Comparison of ENCODE assay signal across 15 cellular contexts in the genomic region with DNA sequence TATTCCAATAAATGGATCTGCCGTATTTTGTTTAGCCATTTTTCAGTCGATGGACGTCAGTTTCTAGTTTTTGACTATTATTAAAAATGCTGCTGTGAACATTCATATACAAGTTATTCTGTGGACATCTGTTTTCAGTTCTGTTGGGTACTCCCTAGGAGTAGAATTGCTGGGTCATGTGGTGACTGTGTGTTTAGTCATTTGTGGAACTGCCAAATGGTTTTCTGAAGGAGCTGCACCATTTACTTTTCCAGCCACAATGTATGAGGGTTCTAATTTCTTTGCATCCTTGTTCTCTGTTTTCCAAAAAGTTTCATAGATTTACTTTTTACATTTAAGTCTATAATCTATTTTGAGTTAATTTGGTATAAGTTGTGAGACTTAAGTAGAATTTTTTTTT. TPM values are rescaled to one million over a fixed set of nuclear protein-coding genes. Genes with fewer than 3 reads are reported as not detected.
DNase-seq lines count a peak whose midpoint lies in the region; ATAC-seq and TF ChIP-seq lines count a peak whose summit lies in the region.
"Had no signal": no experiment of that assay in that cellular context is flagged by ENCODE, and none has a peak within 500 bp of the region (broad histone marks: within the 10 kb centered on the region; RNA-seq: fewer than 3 reads in every experiment).

No MANE protein-coding gene starts in this region.

- H3K9ac ChIP-seq in mammary epithelial cell (ENCODE audit: insufficient read depth, low read length) = no peak overlapping the region

- dilution Hi-C loops in mammary epithelial cell (cut with HindIII; ENCODE audit: low sequenced_read_pairs) = no loop called here

- H3K9me3 Mint-ChIP-seq in MCF 10A (ENCODE audit: unreplicated experiment) = no peaks in the 10 kb centered on the region
- peaks cover 10% of the 10 kb centered on the region for H3K9me3 Mint-ChIP-seq in activated T-cell treated with anti-CD3 and anti-CD28 coated beads, Interleukin-2, amount 50 U/mL, for 4 hours

- H3K27ac ChIP-seq in mammary epithelial cell (ENCODE audit: insufficient read depth, low read depth, low read length) = no peak overlapping the region
- H3K27ac ChIP-seq: ascending aorta, esophagus squamous epithelium had no signal

- no peak overlapping the region for H3K4me2 ChIP-seq in mammary epithelial cell (ENCODE audit: insufficient read depth, low read depth, low read length)

- H3K4me3 Mint-ChIP-seq in MCF 10A (ENCODE audit: unreplicated experiment) = no peak overlapping the region
- no peak overlapping the region for H3K4me3 Mint-ChIP-seq in activated T-cell treated with anti-CD3 and anti-CD28 coated beads, Interleukin-2, amount 50 U/mL, for 4 hours
- H3K4me3 Mint-ChIP-seq: activated CD4-positive, alpha-beta memory T cell treated with anti-CD3 and anti-CD28 coated beads, Interleukin-2, amount 10 ng/mL, durations not matched to agents 7 days and 5 days had no signal

- peaks cover 14% of the 10 kb centered on the region for H3K36me3 Mint-ChIP-seq in MCF 10A (ENCODE audit: insufficient read depth, unreplicated experiment)
- peaks cover 55% of the 10 kb centered on the region for H3K36me3 Mint-ChIP-seq in activated T-cell treated with anti-CD3 and anti-CD28 coated beads, Interleukin-2, amount 50 U/mL, for 4 hours (ENCODE audit: insufficient read depth)

- BruUV-seq in mammary epithelial cell (replicated peaks; lab: Mats Ljungman, UMichigan) = no TSS peak
- BruUV-seq in MCF 10A (replicated peaks; lab: Mats Ljungman, UMichigan) = no TSS peak

- in situ Hi-C loops in mammary epithelial cell (cut with MboI; ENCODE audit: low sequenced_read_pairs in 2 of 2) = no loop called here

- H3K36me3 ChIP-seq in mammary epithelial cell (ENCODE audit: insufficient read depth, low read length) = peaks cover 4% of the 10 kb centered on the region

- TF ChIP-seq CTCF in mammary epithelial cell (conservative IDR thresholded peaks at IDR 0.05 in 1 of 2, IDR thresholded peaks at IDR 0.05 in 1 of 2; ENCODE audit: extremely low read depth in 1 of 2, insufficient read depth in 1 of 2, low read depth in 1 of 2, low read length in 2 of 2) (no peak), MCF 10A (IDR thresholded peaks at IDR 0.05; ENCODE audit: unreplicated experiment) (no peak), fibroblast of mammary gland (conservative IDR thresholded peaks at IDR 0.05; ENCODE audit: control insufficient read depth, insufficient read depth, low read depth, low read length) (no peak)

- no peaks in the 10 kb centered on the region for H3K79me2 ChIP-seq in mammary epithelial cell (ENCODE audit: insufficient read depth, low read length)

- no peaks in the 10 kb centered on the region for H4K20me1 ChIP-seq in mammary epithelial cell (ENCODE audit: insufficient read depth, low read length)

- WGBS in mammary epithelial cell (ENCODE audit: low coverage, missing lambda C conversion rate) = 92% methylated on average over 3 of the region's 3 CpGs

- ATAC-seq in activated T-cell treated with anti-CD3 and anti-CD28 coated beads, Interleukin-2, amount 50 U/mL, for 4 hours = no peak
- ATAC-seq: HepG2 had no signal

- H3K4me3 ChIP-seq in mammary epithelial cell (replicated peaks in 1 of 3; ENCODE audit: insufficient read depth in 1 of 3, low read depth in 2 of 3, low read length in 3 of 3) = no peak overlapping the region
- H3K4me3 ChIP-seq in fibroblast of mammary gland (ENCODE audit: control insufficient read depth, low read depth, low read length) = no peak overlapping the region
- H3K4me3 ChIP-seq: ascending aorta, esophagus squamous epithelium had no signal

- no peaks in the 10 kb centered on the region for H3K4me1 Mint-ChIP-seq in MCF 10A (ENCODE audit: insufficient read depth, unreplicated experiment)
- peaks cover 83% of the 10 kb centered on the region for H3K4me1 Mint-ChIP-seq in activated T-cell treated with anti-CD3 and anti-CD28 coated beads, Interleukin-2, amount 50 U/mL, for 4 hours (ENCODE audit: low read depth)

- H3K9me3 ChIP-seq in mammary epithelial cell (replicated peaks; ENCODE audit: insufficient read depth, low read length) = no peaks in the 10 kb centered on the region

- no peaks in the 10 kb centered on the region for H3K4me1 ChIP-seq in mammary epithelial cell (ENCODE audit: insufficient read depth, low read length)
- H3K4me1 ChIP-seq: ascending aorta, esophagus squamous epithelium had no signal

- CTCF ChIA-PET in mammary epithelial cell (lab: Charles Lee; ENCODE audit: low non-redundant PET) (no interaction called here), MCF 10A (lab: Yijun Ruan, JAX) (interaction anchor here (1.6 kb wide), 1 partner anchor 35 kb away, joined by 6 read pairs; no protein-coding TSS in a partner anchor)

- intact Hi-C loops in mammary epithelial cell (cut with micrococcal nuclease) = no loop called here
- intact Hi-C loops in MCF 10A (cut with micrococcal nuclease) = no loop called here

- POLR2A ChIA-PET in MCF 10A (lab: Yijun Ruan, JAX) = no interaction called here

- no peaks in the 10 kb centered on the region for H3K27me3 ChIP-seq in mammary epithelial cell (ENCODE audit: insufficient read depth, low read length)
- H3K27me3 ChIP-seq: ascending aorta, esophagus squamous epithelium had no signal

- no peak overlapping the region for H3K27ac Mint-ChIP-seq in MCF 10A (ENCODE audit: low read depth, unreplicated experiment)
- H3K27ac Mint-ChIP-seq: activated CD4-positive, alpha-beta memory T cell treated with anti-CD3 and anti-CD28 coated beads, Interleukin-2, amount 10 ng/mL, durations not matched to agents 7 days and 5 days had no signal

- H2AFZ ChIP-seq in mammary epithelial cell (ENCODE audit: low read depth, low read length) = no peak overlapping the region

- DNase-seq in mammary epithelial cell = peak; percentile 50
- DNase-seq in MCF 10A (ENCODE audit: unreplicated experiment) = no peak
- DNase-seq in RPMI7951 (ENCODE audit: low read depth) = peak; percentile 79
- DNase-seq in fibroblast of mammary gland (ENCODE audit: low read depth) = peak; percentile 94
- no peak for DNase-seq in NCI-H748 treated with DMSO at 0.1 percent for 48 hours (lab: John Stamatoyannopoulos, UW)
- no peak for DNase-seq in dedifferentiated amniotic fluid mesenchymal stem cell (ENCODE audit: extremely low spot score)
- DNase-seq in activated T-cell treated with anti-CD3 and anti-CD28 coated beads, Interleukin-2, amount 50 U/mL, for 4 hours = no peak
- DNase-seq in NCI-H2107 (lab: John Stamatoyannopoulos, UW) = no peak
- DNase-seq: ACHN; activated CD4-positive, alpha-beta memory T cell treated with anti-CD3 and anti-CD28 coated beads, Interleukin-2, amount 10 ng/mL, durations not matched to agents 7 days and 5 days; esophagus squamous epithelium; NCI-H1092; retina had no signal

- no peaks in the 10 kb centered on the region for H3K27me3 Mint-ChIP-seq in MCF 10A (ENCODE audit: insufficient read depth, unreplicated experiment)
- no peaks in the 10 kb centered on the region for H3K27me3 Mint-ChIP-seq in activated T-cell treated with anti-CD3 and anti-CD28 coated beads, Interleukin-2, amount 50 U/mL, for 4 hours (ENCODE audit: low read depth)
- H3K27me3 Mint-ChIP-seq: activated CD4-positive, alpha-beta memory T cell treated with anti-CD3 and anti-CD28 coated beads, Interleukin-2, amount 10 ng/mL, durations not matched to agents 7 days and 5 days had no signal

RNA-seq across cellular contexts. Expression of gene CYLD, which starts 29.5 kb away (rescaled TPM):
- 10 to 100 TPM; 39.3 to 52.3 TPM for total RNA-seq in mammary epithelial cell
- polyA plus RNA-seq in mammary epithelial cell = 8.2 TPM
- polyA minus RNA-seq in mammary epithelial cell = 31.0 TPM
- 53.7 and 69.1 TPM in 2 replicates for total RNA-seq in MCF 10A (2022)
- total RNA-seq in RPMI7951 (2014; rRNA removed; shearing (Covaris generic)) = 39.3 and 39.5 TPM in 2 replicates
- total RNA-seq in activated T-cell treated with anti-CD3 and anti-CD28 coated beads, Interleukin-2, amount 50 U/mL, for 4 hours = 100 to 1,000 TPM in 1 of 3 donors, 10 to 100 TPM in 2; 84.5 to 133 (median 88.4) TPM

Comparison
In these comparisons a context has a peak if more than half of its experiments do, and no peak if none do; other contexts are left out.
1. DNase-seq: peak in mammary epithelial cell (single experiment), RPMI7951 (single experiment) and fibroblast of mammary gland (single experiment); none in MCF 10A (single experiment), NCI-H748 treated with DMSO at 0.1 percent for 48 hours (single experiment), dedifferentiated amniotic fluid mesenchymal stem cell (single experiment), activated T-cell treated with anti-CD3 and anti-CD28 coated beads, Interleukin-2, amount 50 U/mL, for 4 hours (single experiment) and NCI-H2107 (single experiment).